In the genomic region with DNA sequence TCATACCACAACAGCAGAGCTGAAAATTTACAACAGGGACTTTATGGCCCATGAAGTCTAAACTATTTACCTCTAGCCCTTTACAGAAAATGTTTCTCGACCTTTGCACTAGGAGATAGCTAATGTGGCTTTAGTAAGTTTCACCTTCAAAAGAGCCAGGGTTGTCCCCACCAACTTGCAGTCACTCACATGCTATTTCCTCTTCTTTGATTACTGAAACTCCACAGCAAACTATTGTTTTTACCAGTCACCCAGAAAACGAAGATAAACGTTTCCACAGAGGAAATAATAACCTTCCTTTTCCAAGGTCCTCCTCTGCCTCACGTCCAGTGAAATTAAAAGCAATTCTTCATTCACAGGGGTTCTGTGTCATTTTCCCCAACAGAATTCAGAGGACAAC, we compare ENCODE assay signal across 11 cellular contexts. TPM values are rescaled to one million over a fixed set of nuclear protein-coding genes. Genes with fewer than 3 reads are reported as not detected.
DNase-seq lines count a peak whose midpoint lies in the region; ATAC-seq and TF ChIP-seq lines count a peak whose summit lies in the region.
"Had no signal": no experiment of that assay in that cellular context is flagged by ENCODE, and none has a peak within 500 bp of the region (broad histone marks: within the 10 kb centered on the region; RNA-seq: fewer than 3 reads in every experiment).

No MANE protein-coding gene starts in this region.

- no peaks in the 10 kb centered on the region for H3K27me3 ChIP-seq in gastroesophageal sphincter
- H3K27me3 ChIP-seq: esophagus muscularis mucosa had no signal

- H3K36me3 Mint-ChIP-seq in activated T-cell treated with anti-CD3 and anti-CD28 coated beads, Interleukin-2, amount 50 U/mL, for 24 hours (ENCODE audit: low read depth), result no peaks in the 10 kb centered on the region
- H3K36me3 Mint-ChIP-seq in immature natural killer cell, result no peaks in the 10 kb centered on the region
- H3K36me3 Mint-ChIP-seq: CD14-positive monocyte had no signal

- H3K27me3 Mint-ChIP-seq in activated T-cell treated with anti-CD3 and anti-CD28 coated beads, Interleukin-2, amount 50 U/mL, for 24 hours, result no peaks in the 10 kb centered on the region
- H3K27me3 Mint-ChIP-seq in immature natural killer cell (ENCODE audit: low read depth in 3 of 3), result peaks cover 0 to 2% (median 0%) of the 10 kb centered on the region in 3 donors

- peak; percentile 56 for DNase-seq in GM12864 (ENCODE audit: low read depth)
- DNase-seq in GM20000 (ENCODE audit: low spot score), result peak; percentile 65
- no peak for DNase-seq in NCI-H2227 (lab: John Stamatoyannopoulos, UW; ENCODE audit: unreplicated experiment)
- no peak for DNase-seq in activated T-cell treated with anti-CD3 and anti-CD28 coated beads, Interleukin-2, amount 50 U/mL, for 24 hours
- no peak for DNase-seq in immature natural killer cell
- no peak for DNase-seq in NCI-H1417 (lab: John Stamatoyannopoulos, UW)
- DNase-seq: activated T-cell treated with anti-CD3 and anti-CD28 coated beads, Interleukin-2, amount 50 U/mL, for 48 hours had no signal

- H3K36me3 ChIP-seq in gastroesophageal sphincter, result no peaks in the 10 kb centered on the region

- H3K9me3 ChIP-seq in gastroesophageal sphincter, result no peaks in the 10 kb centered on the region
- H3K9me3 ChIP-seq: esophagus muscularis mucosa had no signal

- TF ChIP-seq CTCF in GM12864 (IDR thresholded peaks at IDR 0.05; ENCODE audit: low read depth, low read length, missing control alignments), result no peak
- TF ChIP-seq CTCF in GM20000 (IDR thresholded peaks at IDR 0.05; ENCODE audit: extremely low read depth, missing control alignments), result no peak
- TF ChIP-seq CTCF in gastroesophageal sphincter (IDR thresholded peaks at IDR 0.05), result no peak

- H3K4me3 ChIP-seq in GM12864 (ENCODE audit: low read depth, low read length) (no peak overlapping the region), gastroesophageal sphincter (no peak overlapping the region)
- H3K4me3 ChIP-seq: esophagus muscularis mucosa had no signal

- peaks cover 18 to 98% (median 21%) of the 10 kb centered on the region in 3 donors for H3K4me1 ChIP-seq in gastroesophageal sphincter

- no peaks in the 10 kb centered on the region for H3K9me3 Mint-ChIP-seq in activated T-cell treated with anti-CD3 and anti-CD28 coated beads, Interleukin-2, amount 50 U/mL, for 24 hours
- H3K9me3 Mint-ChIP-seq in immature natural killer cell, result no peaks in the 10 kb centered on the region

- 12 to 19% methylated on average over 4 of the region's 4 CpGs for whole genome bisulfite sequencing in gastroesophageal sphincter (ENCODE audit: low coverage in 1 of 2), 2 donors

- ATAC-seq in HG03108 (IDR thresholded peaks at IDR 0.05; ENCODE audit: unreplicated experiment) (peak; percentile 91), gastroesophageal sphincter (no peak)

- TF ChIP-seq EP300 in gastroesophageal sphincter (IDR thresholded peaks at IDR 0.05), result no peak

- H3K4me3 Mint-ChIP-seq in activated T-cell treated with anti-CD3 and anti-CD28 coated beads, Interleukin-2, amount 50 U/mL, for 24 hours, result no peak overlapping the region
- H3K4me3 Mint-ChIP-seq in immature natural killer cell, result no peak overlapping the region

- TF ChIP-seq POLR2A in gastroesophageal sphincter (IDR thresholded peaks at IDR 0.05), result no peak

- peaks cover 4% of the 10 kb centered on the region for H3K4me1 Mint-ChIP-seq in activated T-cell treated with anti-CD3 and anti-CD28 coated beads, Interleukin-2, amount 50 U/mL, for 24 hours (ENCODE audit: low read depth)
- no peaks in the 10 kb centered on the region for H3K4me1 Mint-ChIP-seq in immature natural killer cell
- H3K4me1 Mint-ChIP-seq: CD14-positive monocyte had no signal

- peak overlapping the region in 3 of 4 donors; percentile 0 to 47 (median 46) for H3K27ac ChIP-seq in gastroesophageal sphincter

- H3K27ac Mint-ChIP-seq in activated T-cell treated with anti-CD3 and anti-CD28 coated beads, Interleukin-2, amount 50 U/mL, for 24 hours, result no peak overlapping the region
- no peak overlapping the region for H3K27ac Mint-ChIP-seq in immature natural killer cell
- H3K27ac Mint-ChIP-seq: CD14-positive monocyte had no signal

RNA-seq across cellular contexts. Expression of gene WWTR1, which starts 48.2 kb away (rescaled TPM):
- 100 to 1,000 TPM; 239 to 482 (median 321) TPM for total RNA-seq in gastroesophageal sphincter
- polyA plus RNA-seq in immature natural killer cell, result not detected
- polyA plus RNA-seq: CD14-positive monocyte had no signal

Comparison
In these comparisons a context has a peak if more than half of its experiments do, and no peak if none do; other contexts are left out.
1. DNase-seq: peak in GM12864 (single experiment) and GM20000 (single experiment); none in NCI-H2227 (single experiment), activated T-cell treated with anti-CD3 and anti-CD28 coated beads, Interleukin-2, amount 50 U/mL, for 24 hours (single experiment), immature natural killer cell (0 of 3) and NCI-H1417 (0 of 3).